1 cellular context compared by ENCODE assay signal in the genomic region with DNA sequence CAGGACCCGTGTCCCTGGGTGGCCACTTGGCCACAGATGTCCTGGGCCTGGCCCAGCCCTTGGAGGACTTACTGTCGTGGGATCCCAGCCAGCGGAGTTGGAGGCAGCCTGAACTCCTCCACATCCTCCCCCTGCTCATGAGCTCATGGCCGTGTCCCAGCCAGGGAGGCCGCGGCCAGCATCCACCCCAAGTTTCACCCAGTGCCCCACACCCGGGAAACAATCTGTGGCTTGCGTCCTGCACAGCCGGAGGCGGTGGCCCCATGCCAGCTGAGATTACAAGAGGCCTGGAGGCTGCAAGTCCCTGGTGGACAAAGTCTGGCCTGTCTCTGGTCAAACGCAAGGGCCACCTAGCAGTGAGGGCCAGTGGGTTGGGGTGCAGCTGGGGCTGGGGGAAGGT.
TF ChIP-seq lines count a peak whose summit lies in the region.

No MANE protein-coding gene starts in this region.

TF ChIP-seq in HepG2, 621 proteins besides CTCF, POLR2A, EP300 and RAD21:
- TF ChIP-seq ISX (CRISPR knock-in tag; conservative IDR thresholded peaks at IDR 0.05) (no peak), POLR2AphosphoS5 (IDR thresholded peaks at IDR 0.05; ENCODE audit: low read depth, low read length) (0 out of 2 replicates have a peak, but pooled peaks have one; percentile 11), ZC3H13 (CRISPR knock-in tag; IDR thresholded peaks at IDR 0.05) (peak; percentile 35; the same call in 1 of the 2 replicates)
